Comparison of ENCODE assay signal across 14 cellular contexts in genomic region chr9:98805506-98806272, GRCh38. TPM values are rescaled to one million over a fixed set of nuclear protein-coding genes. Genes with fewer than 3 reads are reported as not detected.
DNase-seq lines count a peak whose midpoint lies in the region; ATAC-seq, FAIRE-seq and TF ChIP-seq lines count a peak whose summit lies in the region.
"Had no signal": no experiment of that assay in that cellular context is flagged by ENCODE, and none has a peak within 500 bp of the region (broad histone marks: within the 10 kb centered on the region; RNA-seq: fewer than 3 reads in every experiment).

No MANE protein-coding gene starts in this region.

- H3K36me3 ChIP-seq in ascending aorta: no peaks in the 10 kb centered on the region
- H3K36me3 ChIP-seq in gastroesophageal sphincter: no peaks in the 10 kb centered on the region
- no peaks in the 10 kb centered on the region for H3K36me3 ChIP-seq in small intestine (ENCODE audit: control insufficient read depth in 2 of 2, insufficient read depth in 2 of 2, low read length in 2 of 2)

- H3K27me3 ChIP-seq in ascending aorta (no peaks in the 10 kb centered on the region), gastroesophageal sphincter (no peaks in the 10 kb centered on the region), small intestine (ENCODE audit: control insufficient read depth in 2 of 2, insufficient read depth in 2 of 2, low read length in 2 of 2) (no peaks in the 10 kb centered on the region)

- WGBS in gastroesophageal sphincter (ENCODE audit: low coverage in 1 of 2), 2 donors: 42 to 80% methylated on average over 2 to 6 of the region's 8 CpGs
- WGBS in small intestine, 3 donors: 23 to 53% (median 40%) methylated on average over 8 of the region's 8 CpGs

- DNase-seq in LNCaP clone FGC (ENCODE audit: low read depth) (peak; percentile 64), ascending aorta (ENCODE audit: low spot score in 2 of 2) (no peak), small intestine (peak; percentile 85), AG08395 (ENCODE audit: low spot score) (no peak), NCI-H446 (lab: John Stamatoyannopoulos, UW) (no peak)
- no peak for DNase-seq in stimulated activated CD4-positive, alpha-beta T cell treated with anti-CD3 and anti-CD28 coated beads, Interleukin-4, amount 100 ng/mL, for 4 hours
- DNase-seq: kidney; naive thymus-derived CD4-positive, alpha-beta T cell; NCI-H1105; NCI-H510A treated with DMSO at 0.1 percent for 48 hours; SHP77 had no signal

- H3K27ac ChIP-seq in ascending aorta: peak overlapping the region; percentile 30 to 64
- peak overlapping the region; percentile 29 to 87 (median 84) for H3K27ac ChIP-seq in gastroesophageal sphincter
- H3K27ac ChIP-seq in small intestine (ENCODE audit: low read depth in 1 of 2, low read length in 1 of 2): peak overlapping the region; percentile 9 to 15

- TF ChIP-seq EP300 in gastroesophageal sphincter (IDR thresholded peaks at IDR 0.05): no peak

- ATAC-seq in gastroesophageal sphincter (peak; percentile 56), HG02852 (IDR thresholded peaks at IDR 0.05; ENCODE audit: unreplicated experiment) (no peak)
- ATAC-seq: naive thymus-derived CD4-positive, alpha-beta T cell had no signal

- intact Hi-C loops in ascending aorta (cut with DNase I): no loop called here

- H3K9me3 ChIP-seq in ascending aorta (no peaks in the 10 kb centered on the region), gastroesophageal sphincter (no peaks in the 10 kb centered on the region), small intestine (ENCODE audit: control insufficient read depth, low read depth) (no peaks in the 10 kb centered on the region)

- no peak for FAIRE-seq in small intestine (lab: Jason Lieb, UNC)
- FAIRE-seq: colon, kidney had no signal

- no peak for TF ChIP-seq POLR2A in gastroesophageal sphincter (IDR thresholded peaks at IDR 0.05)

- TF ChIP-seq CTCF in LNCaP clone FGC (IDR thresholded peaks at IDR 0.05; ENCODE audit: control insufficient read depth, extremely low read depth, insufficient read depth) (no peak), ascending aorta (IDR thresholded peaks at IDR 0.05) (no peak), gastroesophageal sphincter (IDR thresholded peaks at IDR 0.05) (no peak)

- H3K4me3 ChIP-seq in LNCaP clone FGC (ENCODE audit: low read depth, low read length): no peak overlapping the region
- no peak overlapping the region for H3K4me3 ChIP-seq in ascending aorta
- H3K4me3 ChIP-seq in gastroesophageal sphincter: peak overlapping the region in 1 of 2 donors; percentile 63
- no peak overlapping the region for H3K4me3 ChIP-seq in small intestine (ENCODE audit: low read depth in 1 of 2, low read length in 2 of 2)

- H3K4me1 ChIP-seq in ascending aorta (peaks cover 0 to 9% of the 10 kb centered on the region in 2 donors), gastroesophageal sphincter (peaks cover 0 to 66% (median 16%) of the 10 kb centered on the region in 3 donors), small intestine (ENCODE audit: control insufficient read depth in 2 of 2, insufficient read depth in 1 of 2, low read depth in 1 of 2, low read length in 1 of 2) (peaks cover 0 to 16% of the 10 kb centered on the region in 2 donors)

RNA-seq across cellular contexts. Expression of gene GALNT12, which starts 1.8 kb away (rescaled TPM):
- 0.53 TPM for total RNA-seq in ascending aorta
- total RNA-seq in gastroesophageal sphincter: 10 to 100 TPM; 13.7 to 34.6 (median 15.2) TPM
- 10 to 100 TPM in 2 of 3 donors, 1 to 10 TPM in 1; 7.8 to 18.1 (median 17.2) TPM for polyA plus RNA-seq in small intestine

RNA-seq across cellular contexts. Expression of gene ANKS6, which starts 9.3 kb away (rescaled TPM):
- 13.0 TPM for total RNA-seq in ascending aorta
- total RNA-seq in gastroesophageal sphincter: 10 to 100 TPM; 17.6 to 38.4 (median 22.8) TPM
- 10 to 100 TPM; 17.3 to 20.1 (median 18.4) TPM for polyA plus RNA-seq in small intestine

Comparison
In these comparisons a context has a peak if more than half of its experiments do, and no peak if none do; other contexts are left out.
1. DNase-seq: peak in LNCaP clone FGC (single experiment) and small intestine (single experiment); none in ascending aorta (0 of 2), AG08395 (single experiment), NCI-H446 (0 of 2) and stimulated activated CD4-positive, alpha-beta T cell treated with anti-CD3 and anti-CD28 coated beads, Interleukin-4, amount 100 ng/mL, for 4 hours (0 of 2).
2. H3K27ac ChIP-seq: peak in every context shown above with its lines; median percentile 84 in gastroesophageal sphincter; 47 in ascending aorta; 12 in small intestine.